ENCODE assay signal across 10 cellular contexts in genomic region chr2:37657471-37657870, GRCh38. TPM values are rescaled to one million over a fixed set of nuclear protein-coding genes. Genes with fewer than 3 reads are reported as not detected.
DNase-seq lines count a peak whose midpoint lies in the region; ATAC-seq, FAIRE-seq and TF ChIP-seq lines count a peak whose summit lies in the region.
"Had no signal": no experiment of that assay in that cellular context is flagged by ENCODE, and none has a peak within 500 bp of the region (broad histone marks: within the 10 kb centered on the region; RNA-seq: fewer than 3 reads in every experiment).

No MANE protein-coding gene starts in this region.

- H3K4me1 Mint-ChIP-seq in activated CD8-positive, alpha-beta T cell treated with anti-CD3 and anti-CD28 coated beads, Interleukin-2, amount 10 ng/mL, durations not matched to agents 7 days and 5 days (ENCODE audit: low read depth) = peaks cover 72% of the 10 kb centered on the region
- H3K4me1 Mint-ChIP-seq in stimulated activated memory B cell treated with anti-CD40 and anti-IgM and Interleukin-4, amounts not matched to agents 10 μg/mL and 1 μg/mL and 100 μg/mL, for 72 hours = peaks cover 96% of the 10 kb centered on the region

- peak overlapping the region; percentile 18 for H3K4me2 ChIP-seq in SK-N-SH

- TF ChIP-seq EP300 in SK-N-SH (IDR thresholded peaks at IDR 0.05; ENCODE audit: borderline replicate concordance in 1 of 2, low read depth in 1 of 2, low read length in 1 of 2) = no peak

- WGBS in SK-N-SH (ENCODE audit: low lambda C conversion rate) = 98% methylated on average over 4 of the region's 4 CpGs

- no peaks in the 10 kb centered on the region for H3K9me2 ChIP-seq in SK-N-SH

- intact Hi-C loops in kidney (cut with DNase I) = no loop called here
- intact Hi-C loops in posterior cingulate gyrus (cut with DNase I) = no loop called here

- no peaks in the 10 kb centered on the region for H3K27me3 Mint-ChIP-seq in activated CD8-positive, alpha-beta T cell treated with anti-CD3 and anti-CD28 coated beads, Interleukin-2, amount 10 ng/mL, durations not matched to agents 7 days and 5 days (ENCODE audit: low read depth)
- no peaks in the 10 kb centered on the region for H3K27me3 Mint-ChIP-seq in stimulated activated memory B cell treated with anti-CD40 and anti-IgM and Interleukin-4, amounts not matched to agents 10 μg/mL and 1 μg/mL and 100 μg/mL, for 72 hours

- H3K4me3 Mint-ChIP-seq in activated CD8-positive, alpha-beta T cell treated with anti-CD3 and anti-CD28 coated beads, Interleukin-2, amount 10 ng/mL, durations not matched to agents 7 days and 5 days = no peak overlapping the region
- H3K4me3 Mint-ChIP-seq in stimulated activated memory B cell treated with anti-CD40 and anti-IgM and Interleukin-4, amounts not matched to agents 10 μg/mL and 1 μg/mL and 100 μg/mL, for 72 hours = no peak overlapping the region

- no peaks in the 10 kb centered on the region for H3K9me3 Mint-ChIP-seq in activated CD8-positive, alpha-beta T cell treated with anti-CD3 and anti-CD28 coated beads, Interleukin-2, amount 10 ng/mL, durations not matched to agents 7 days and 5 days (ENCODE audit: insufficient read depth)
- H3K9me3 Mint-ChIP-seq in stimulated activated memory B cell treated with anti-CD40 and anti-IgM and Interleukin-4, amounts not matched to agents 10 μg/mL and 1 μg/mL and 100 μg/mL, for 72 hours = no peaks in the 10 kb centered on the region

- peaks cover 65 to 79% of the 10 kb centered on the region in 2 experiments for H3K4me1 ChIP-seq in SK-N-SH (ENCODE audit: control insufficient read depth in 1 of 2, insufficient read depth in 2 of 2, low read depth in 1 of 2, low read length in 1 of 2)
- H3K4me1 ChIP-seq in kidney (ENCODE audit: control insufficient read depth in 1 of 2, insufficient read depth in 1 of 2, low read depth in 1 of 2, low read length in 2 of 2) = peaks cover 14 to 16% of the 10 kb centered on the region in 2 donors

- H3K36me3 ChIP-seq in SK-N-SH (replicated peaks in 1 of 2; ENCODE audit: control insufficient read depth in 1 of 2, insufficient read depth in 2 of 2, low read length in 1 of 2) (peaks cover 42 to 85% of the 10 kb centered on the region in 2 experiments), kidney (ENCODE audit: control insufficient read depth in 1 of 2, insufficient read depth in 2 of 2, low read length in 2 of 2) (no peaks in the 10 kb centered on the region)

- H3K4me3 ChIP-seq in SK-N-SH (ENCODE audit: low read depth in 2 of 2, low read length in 1 of 2) (no peak overlapping the region), kidney (ENCODE audit: low read length in 2 of 2) (no peak overlapping the region)

- no peak overlapping the region for H3K9ac ChIP-seq in SK-N-SH
- H3K9ac ChIP-seq in kidney (ENCODE audit: low read length in 2 of 2) = no peak overlapping the region

- peaks cover 99% of the 10 kb centered on the region for H3K79me2 ChIP-seq in SK-N-SH (ENCODE audit: insufficient read depth)

- ATAC-seq in SK-N-SH treated with all-trans-retinoic acid at 6 μM for 48 hours (no peak), GM21528 (IDR thresholded peaks at IDR 0.05; ENCODE audit: low FRiP score, unreplicated experiment) (no peak)
- no peak for ATAC-seq in activated CD8-positive, alpha-beta T cell treated with anti-CD3 and anti-CD28 coated beads, Interleukin-2, amount 10 ng/mL, durations not matched to agents 7 days and 5 days
- ATAC-seq in stimulated activated memory B cell treated with anti-CD40 and anti-IgM and Interleukin-4, amounts not matched to agents 10 μg/mL and 1 μg/mL and 100 μg/mL, for 72 hours = no peak

- peak overlapping the region; percentile 32 to 64 for H3K27ac ChIP-seq in SK-N-SH (ENCODE audit: low read depth in 2 of 2, low read length in 1 of 2)
- peak overlapping the region; percentile 29 to 45 for H3K27ac ChIP-seq in kidney (ENCODE audit: low read depth in 2 of 2, low read length in 2 of 2)

- POLR2A ChIA-PET in SK-N-SH (lab: Yijun Ruan, JAX) = interaction anchor here (1.1 to 2.1 kb wide), 2 partner anchors 8 to 15 kb away, joined by 4 to 14 read pairs; no protein-coding TSS in a partner anchor
- POLR2A ChIA-PET in activated CD8-positive, alpha-beta T cell treated with anti-CD3 and anti-CD28 coated beads, Interleukin-2, amount 10 ng/mL, durations not matched to agents 7 days and 5 days (lab: Charles Lee) = interaction anchor here (1.0 kb wide), 1 partner anchor 15 kb away, joined by 4 read pairs; no protein-coding TSS in a partner anchor

- peaks cover 52% of the 10 kb centered on the region for H3F3A ChIP-seq in SK-N-SH (replicated peaks; ENCODE audit: insufficient read depth)

- peaks cover 90% of the 10 kb centered on the region for H4K20me1 ChIP-seq in SK-N-SH (ENCODE audit: insufficient read depth)

- CTCF ChIA-PET in SK-N-SH (lab: Yijun Ruan, JAX) = interaction anchor here (0.8 to 2.9 kb wide), 7 partner anchors 9 to 258 kb away, joined by 3 to 11 read pairs (median 6); no protein-coding TSS in a partner anchor
- CTCF ChIA-PET in activated CD8-positive, alpha-beta T cell treated with anti-CD3 and anti-CD28 coated beads, Interleukin-2, amount 10 ng/mL, durations not matched to agents 7 days and 5 days (lab: Charles Lee) = interaction anchor here (0.8 to 1.5 kb wide), 4 partner anchors 9 to 70 kb away, joined by 3 to 4 read pairs (median 4); no protein-coding TSS in a partner anchor

- no peak for FAIRE-seq in kidney (lab: Jason Lieb, UNC)

- peak overlapping the region; percentile 79 for H3K27ac Mint-ChIP-seq in activated CD8-positive, alpha-beta T cell treated with anti-CD3 and anti-CD28 coated beads, Interleukin-2, amount 10 ng/mL, durations not matched to agents 7 days and 5 days
- peak overlapping the region; percentile 97 for H3K27ac Mint-ChIP-seq in stimulated activated memory B cell treated with anti-CD40 and anti-IgM and Interleukin-4, amounts not matched to agents 10 μg/mL and 1 μg/mL and 100 μg/mL, for 72 hours

- no peak for TF ChIP-seq RAD21 in SK-N-SH (IDR thresholded peaks at IDR 0.05; ENCODE audit: low read length)

- H3K9me3 ChIP-seq in SK-N-SH = no peaks in the 10 kb centered on the region
- H3K9me3 ChIP-seq in kidney (ENCODE audit: control insufficient read depth in 1 of 2, low read length in 2 of 2) = no peaks in the 10 kb centered on the region

- H3K27me3 ChIP-seq in SK-N-SH (ENCODE audit: insufficient read depth) = no peaks in the 10 kb centered on the region

- TF ChIP-seq CTCF in SK-N-SH (IDR thresholded peaks at IDR 0.05) (no peak), kidney (IDR thresholded peaks at IDR 0.05; ENCODE audit: borderline replicate concordance, extremely low read depth, insufficient read depth) (no peak)

- DNase-seq in SK-N-SH (no peak), kidney (no peak), posterior cingulate gyrus (no peak), ecto neural progenitor cell (ENCODE audit: low spot score) (no peak)
- no peak for DNase-seq in activated CD8-positive, alpha-beta T cell treated with anti-CD3 and anti-CD28 coated beads, Interleukin-2, amount 10 ng/mL, durations not matched to agents 7 days and 5 days
- DNase-seq: hippocampal formation, NCI-H446 treated with DMSO at 0.1 percent for 48 hours had no signal

- peaks cover 56% of the 10 kb centered on the region for H3K36me3 Mint-ChIP-seq in activated CD8-positive, alpha-beta T cell treated with anti-CD3 and anti-CD28 coated beads, Interleukin-2, amount 10 ng/mL, durations not matched to agents 7 days and 5 days (ENCODE audit: low read depth)
- peaks cover 19% of the 10 kb centered on the region for H3K36me3 Mint-ChIP-seq in stimulated activated memory B cell treated with anti-CD40 and anti-IgM and Interleukin-4, amounts not matched to agents 10 μg/mL and 1 μg/mL and 100 μg/mL, for 72 hours

- no peak overlapping the region for H2AFZ ChIP-seq in SK-N-SH (ENCODE audit: low read depth)

TF ChIP-seq in SK-N-SH, 30 proteins besides CTCF, POLR2A, EP300 and RAD21 (continues in another document):
- no peak for TF ChIP-seq GABPA (IDR thresholded peaks at IDR 0.05; ENCODE audit: low read depth)
- no peak for TF ChIP-seq TCF12 (IDR thresholded peaks at IDR 0.05)

TF ChIP-seq in SK-N-SH treated with all-trans-retinoic acid at 6 μM for 48 hours, 23 proteins besides CTCF, POLR2A, EP300 and RAD21 (continues in another document):
- TF ChIP-seq PPARA (CRISPR knock-in tag; IDR thresholded peaks at IDR 0.05; ENCODE audit: borderline replicate concordance) (no peak), RARB (CRISPR knock-in tag; IDR thresholded peaks at IDR 0.05) (no peak), ZNF70 (CRISPR knock-in tag; IDR thresholded peaks at IDR 0.05) (no peak), TOX (CRISPR knock-in tag; IDR thresholded peaks at IDR 0.05; ENCODE audit: borderline replicate concordance) (no peak), ISL1 (CRISPR knock-in tag; IDR thresholded peaks at IDR 0.05) (no peak), ZFP3 (CRISPR knock-in tag; IDR thresholded peaks at IDR 0.05) (no peak)
- TF ChIP-seq, protein P1, sequence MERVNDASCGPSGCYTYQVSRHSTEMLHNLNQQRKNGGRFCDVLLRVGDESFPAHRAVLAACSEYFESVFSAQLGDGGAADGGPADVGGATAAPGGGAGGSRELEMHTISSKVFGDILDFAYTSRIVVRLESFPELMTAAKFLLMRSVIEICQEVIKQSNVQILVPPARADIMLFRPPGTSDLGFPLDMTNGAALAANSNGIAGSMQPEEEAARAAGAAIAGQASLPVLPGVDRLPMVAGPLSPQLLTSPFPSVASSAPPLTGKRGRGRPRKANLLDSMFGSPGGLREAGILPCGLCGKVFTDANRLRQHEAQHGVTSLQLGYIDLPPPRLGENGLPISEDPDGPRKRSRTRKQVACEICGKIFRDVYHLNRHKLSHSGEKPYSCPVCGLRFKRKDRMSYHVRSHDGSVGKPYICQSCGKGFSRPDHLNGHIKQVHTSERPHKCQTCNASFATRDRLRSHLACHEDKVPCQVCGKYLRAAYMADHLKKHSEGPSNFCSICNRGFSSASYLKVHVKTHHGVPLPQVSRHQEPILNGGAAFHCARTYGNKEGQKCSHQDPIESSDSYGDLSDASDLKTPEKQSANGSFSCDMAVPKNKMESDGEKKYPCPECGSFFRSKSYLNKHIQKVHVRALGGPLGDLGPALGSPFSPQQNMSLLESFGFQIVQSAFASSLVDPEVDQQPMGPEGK (CRISPR knock-in tag; IDR thresholded peaks at IDR 0.05; ENCODE audit: borderline replicate concordance) = no peak

RNA-seq across cellular contexts. Expression of gene CDC42EP3, which starts 14.0 kb away (rescaled TPM):
- polyA plus RNA-seq in SK-N-SH (2012; rRNA removed) (87.5 and 105 TPM in 2 replicates), kidney (ENCODE audit: insufficient read depth, low read depth, low replicate concordance) (21.3 TPM)
- 92.7 and 103 TPM in 2 replicates for polyA plus RNA-seq in SK-N-SH (2012; cell fraction: cytosol; rRNA removed)
- 70.1 and 83.8 TPM in 2 replicates for polyA plus RNA-seq in SK-N-SH (2012; cell fraction: nucleus; rRNA removed)
- 10 to 100 TPM; 30.1 to 33.2 TPM for total RNA-seq in activated CD8-positive, alpha-beta T cell treated with anti-CD3 and anti-CD28 coated beads, Interleukin-2, amount 10 ng/mL, durations not matched to agents 7 days and 5 days
- total RNA-seq in kidney = 34.1 TPM
